8 cellular contexts compared by ENCODE assay signal in the genomic region with DNA sequence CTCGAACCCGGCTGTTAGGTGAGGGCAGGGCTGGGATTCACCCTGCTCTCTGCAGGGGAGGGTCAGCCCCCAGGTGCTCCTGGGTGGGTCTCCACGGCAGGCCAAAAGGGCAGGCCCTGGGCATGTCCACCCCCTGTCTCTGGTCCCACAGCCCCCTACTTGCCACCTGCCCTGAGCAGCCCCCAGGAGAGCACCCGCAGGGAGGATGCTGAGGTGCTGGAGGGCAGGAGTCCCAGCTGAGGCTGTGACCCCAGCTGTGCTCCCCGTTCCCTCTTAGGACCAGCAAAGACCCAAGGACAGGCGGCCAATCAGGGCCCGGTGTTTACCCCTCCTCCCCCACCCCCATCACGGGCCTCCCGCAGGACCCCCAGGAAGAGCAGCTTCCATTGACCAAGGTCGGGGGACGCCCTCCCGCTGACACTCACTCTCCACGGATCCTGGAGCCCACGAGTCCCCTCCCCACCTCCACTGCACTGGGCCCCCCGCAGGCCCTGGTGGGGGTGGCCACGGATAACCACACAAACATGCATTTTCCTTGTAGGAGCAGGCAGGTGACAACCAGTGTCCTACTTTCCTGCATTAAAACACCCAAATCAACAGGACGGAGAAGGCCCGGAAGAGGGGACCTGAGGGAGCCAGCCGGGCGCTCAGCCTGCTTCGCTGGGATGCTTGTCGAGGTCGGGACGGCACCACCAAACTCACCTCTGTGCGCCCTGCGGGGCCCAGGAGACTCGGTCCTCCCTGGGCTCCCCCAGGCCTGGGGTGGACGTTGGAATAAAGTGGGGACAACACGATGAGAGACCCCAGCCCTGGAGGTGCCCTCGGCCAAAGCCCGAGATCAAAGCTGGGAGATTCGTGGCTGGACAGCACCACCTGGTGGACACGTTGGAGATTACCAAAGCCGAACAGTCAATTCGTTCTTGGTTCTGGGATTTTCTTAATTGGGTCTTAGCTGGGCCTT. TPM values are rescaled to one million over a fixed set of nuclear protein-coding genes. Genes with fewer than 3 reads are reported as not detected.
DNase-seq lines count a peak whose midpoint lies in the region; ATAC-seq and TF ChIP-seq lines count a peak whose summit lies in the region.

No MANE protein-coding gene starts in this region.

- peak; percentile 71 for ATAC-seq in T-helper 17 cell
- ATAC-seq in HG03378 (IDR thresholded peaks at IDR 0.05; ENCODE audit: unreplicated experiment) = no peak
- ATAC-seq in GM19035 (IDR thresholded peaks at IDR 0.05; ENCODE audit: unreplicated experiment) = no peak

- H3K27me3 ChIP-seq in Karpas-422 (ENCODE audit: low read length) = no peaks in the 10 kb centered on the region
- H3K27me3 ChIP-seq in iPS-18a (ENCODE audit: control insufficient read depth, insufficient read depth, low read length) = no peaks in the 10 kb centered on the region
- H3K27me3 ChIP-seq in spleen (replicated peaks in 1 of 7) = peaks cover 0 to 78% (median 7%) of the 10 kb centered on the region in 7 donors

- WGBS in spleen, 5 donors = 13 to 31% (median 28%) methylated on average over 8 to 35 of the region's 35 CpGs

- H3K4me1 ChIP-seq in Karpas-422 (ENCODE audit: low read length) = peaks cover 11% of the 10 kb centered on the region
- no peaks in the 10 kb centered on the region for H3K4me1 ChIP-seq in iPS-18a (ENCODE audit: control insufficient read depth, low read depth, low read length)
- H3K4me1 ChIP-seq in spleen = peaks cover 0 to 9% (median 6%) of the 10 kb centered on the region in 6 donors

- DNase-seq in D341Med (ENCODE audit: low spot score) (peak; percentile 83), Karpas-422 (peak; percentile 81), T-helper 17 cell (peak; percentile 20 to 49 (median 30)), amygdala (lab: John Stamatoyannopoulos, UW) (peak in 30 of 56 donors; percentile 3 to 64 (median 22)), spleen (peak; percentile 81)

- TF ChIP-seq POLR2A in spleen (IDR thresholded peaks at IDR 0.05) = no peak

- H3K4me2 ChIP-seq in Karpas-422 (ENCODE audit: low read depth, low read length, poor library complexity, severe bottlenecking) = no peak overlapping the region

- H3K36me3 ChIP-seq in Karpas-422 (ENCODE audit: insufficient read depth, low read length) (no peaks in the 10 kb centered on the region), iPS-18a (ENCODE audit: control insufficient read depth, low read depth, low read length) (no peaks in the 10 kb centered on the region), spleen (no peaks in the 10 kb centered on the region)

- H3K27ac Mint-ChIP-seq in T-helper 17 cell = no peak overlapping the region

- intact Hi-C loops in spleen (cut with DNase I; ENCODE audit: low total_unique reads) = no loop called here

- H3K4me3 ChIP-seq in Karpas-422 (ENCODE audit: low read length) = no peak overlapping the region
- peak overlapping the region; percentile 45 for H3K4me3 ChIP-seq in iPS-18a (ENCODE audit: low read length)
- peak overlapping the region in 2 of 8 donors; percentile 11 to 50 for H3K4me3 ChIP-seq in spleen

- H2AFZ ChIP-seq in Karpas-422 (ENCODE audit: low read length) = no peak overlapping the region

- peaks cover 3% of the 10 kb centered on the region for H3K4me1 Mint-ChIP-seq in T-helper 17 cell

- peak overlapping the region; percentile 43 for H3K4me3 Mint-ChIP-seq in T-helper 17 cell

- TF ChIP-seq CTCF in spleen (IDR thresholded peaks at IDR 0.05 in 8 of 11, conservative IDR thresholded peaks at IDR 0.05 in 3 of 11) = peak; percentile 52 to 87 (median 76)

- no peak overlapping the region for H3K9ac ChIP-seq in Karpas-422 (ENCODE audit: low read length)
- no peak overlapping the region for H3K9ac ChIP-seq in iPS-18a (ENCODE audit: low read length)

- H3K9me3 ChIP-seq in Karpas-422 (ENCODE audit: low read length) (no peaks in the 10 kb centered on the region), T-helper 17 cell (ENCODE audit: control insufficient read depth, low read length, poor library complexity, severe bottlenecking) (no peaks in the 10 kb centered on the region), iPS-18a (ENCODE audit: control insufficient read depth, low read depth, low read length) (no peaks in the 10 kb centered on the region), spleen (no peaks in the 10 kb centered on the region)

- no peaks in the 10 kb centered on the region for H4K20me1 ChIP-seq in Karpas-422 (ENCODE audit: insufficient read depth, low read depth, low read length)

- H3K27ac ChIP-seq in Karpas-422 (ENCODE audit: low read length) (no peak overlapping the region), iPS-18a (ENCODE audit: low read length) (no peak overlapping the region), spleen (no peak overlapping the region)

- no peaks in the 10 kb centered on the region for H3K79me2 ChIP-seq in Karpas-422 (ENCODE audit: low read length)

- no peaks in the 10 kb centered on the region for H3K9me2 ChIP-seq in Karpas-422 (replicated peaks; ENCODE audit: insufficient read depth, low read length)

- no peaks in the 10 kb centered on the region for H3K36me3 Mint-ChIP-seq in T-helper 17 cell (ENCODE audit: low read depth)

- peaks cover 31% of the 10 kb centered on the region for H3K27me3 Mint-ChIP-seq in T-helper 17 cell

RNA-seq across cellular contexts. Expression of a gene that starts 22.5 kb away (rescaled TPM):
- 0.07 TPM in 1 of 2 replicates, not detected in the other for total RNA-seq in Karpas-422 (2014; rRNA removed; shearing (Covaris generic); ENCODE audit: low replicate concordance)
- total RNA-seq in T-helper 17 cell = not detected
- under 1 TPM in 4 of 7 donors, not detected in 3; 0.34 to 0.85 (median 0.50) TPM for total RNA-seq in spleen
- under 1 TPM in 1 of 3 donors, not detected in 2; 0.64 TPM for polyA plus RNA-seq in spleen

Comparison
In these comparisons a context has a peak if more than half of its experiments do, and no peak if none do; other contexts are left out.
1. DNase-seq: peak in every context shown above with its lines; median percentile 83 in D341Med; 81 in Karpas-422; 81 in spleen; 30 in T-helper 17 cell; 22 in amygdala.